ENCODE assay signal across 17 cellular contexts in genomic region chr5:21807953-21808352, GRCh38.
DNase-seq lines count a peak whose midpoint lies in the region; ATAC-seq, FAIRE-seq and TF ChIP-seq lines count a peak whose summit lies in the region.
"Had no signal": no experiment of that assay in that cellular context is flagged by ENCODE, and none has a peak within 500 bp of the region (broad histone marks: within the 10 kb centered on the region; RNA-seq: fewer than 3 reads in every experiment).

No MANE protein-coding gene starts in this region.

- SMC1A ChIA-PET in GM12878 (lab: Charles Lee; ENCODE audit: uncharacterized antibody, unreplicated experiment): interaction anchor here (0.7 to 0.8 kb wide), 2 partner anchors 8 to 10 kb away, joined by 3 read pairs; no protein-coding TSS in a partner anchor

- H3K9ac ChIP-seq in GM12878 (ENCODE audit: control insufficient read depth, insufficient read depth, low read length): no peak overlapping the region

- 1% methylated on average over 5 of the region's 5 CpGs for WGBS in GM12878 (ENCODE audit: insufficient coverage, insufficient replicate concordance, low lambda C conversion rate, missing lambda C conversion rate)

- no peak overlapping the region for H3K4me2 ChIP-seq in GM12878 (ENCODE audit: control insufficient read depth, insufficient read depth)

- no peaks in the 10 kb centered on the region for H3K79me2 ChIP-seq in GM12878 (ENCODE audit: control insufficient read depth, insufficient read depth, low read length)

- POLR2A ChIA-PET in MCF 10A (lab: Yijun Ruan, JAX): interaction anchor here (0.6 kb wide), 1 partner anchor 523 kb away, joined by 3 read pairs; no protein-coding TSS in a partner anchor
- POLR2A ChIA-PET in GM12878 (lab: Charles Lee): interaction anchor here (0.7 kb wide), 1 partner anchor 9 kb away, joined by 3 read pairs; no protein-coding TSS in a partner anchor

- no peak for TF ChIP-seq RAD21 in GM12878 (IDR thresholded peaks at IDR 0.05; ENCODE audit: insufficient read depth, low read depth, low read length)

- intact Hi-C loops in MCF 10A (cut with micrococcal nuclease) (no loop called here), breast epithelium (cut with DNase I; ENCODE audit: low total_unique reads) (no loop called here), GM12878 (cut with micrococcal nuclease; ENCODE audit: unreplicated experiment) (no loop called here)

- H3K9me3 ChIP-seq in breast epithelium: no peaks in the 10 kb centered on the region
- no peaks in the 10 kb centered on the region for H3K9me3 ChIP-seq in GM12878 (replicated peaks; ENCODE audit: control insufficient read depth, insufficient read depth, low read length)
- no peaks in the 10 kb centered on the region for H3K9me3 ChIP-seq in T-helper 17 cell (ENCODE audit: control insufficient read depth, low read length, poor library complexity, severe bottlenecking)
- H3K9me3 ChIP-seq: esophagus muscularis mucosa, prostate gland had no signal

- H4K20me1 ChIP-seq in GM12878 (ENCODE audit: control insufficient read depth, insufficient read depth): no peaks in the 10 kb centered on the region

- TF ChIP-seq POLR2A in breast epithelium (IDR thresholded peaks at IDR 0.05) (no peak), GM12878 (IDR thresholded peaks at IDR 0.05; ENCODE audit: low read depth, low read length) (no peak)

- peaks cover 24% of the 10 kb centered on the region for H3K4me1 Mint-ChIP-seq in MCF 10A (ENCODE audit: insufficient read depth, unreplicated experiment)
- no peaks in the 10 kb centered on the region for H3K4me1 Mint-ChIP-seq in T-helper 17 cell
- H3K4me1 Mint-ChIP-seq: central memory CD8-positive, alpha-beta T cell had no signal

- no peak overlapping the region for H2AFZ ChIP-seq in GM12878 (ENCODE audit: control insufficient read depth, low read depth, low read length)

- H3K4me3 Mint-ChIP-seq in MCF 10A (ENCODE audit: unreplicated experiment) (no peak overlapping the region), T-helper 17 cell (no peak overlapping the region)
- H3K4me3 Mint-ChIP-seq: activated CD4-positive, alpha-beta memory T cell treated with anti-CD3 and anti-CD28 coated beads for 36 hours; central memory CD8-positive, alpha-beta T cell; stimulated activated naive B cell treated with anti-CD40 and anti-IgM and Interleukin-4, amounts not matched to agents 10 μg/mL and 1 μg/mL and 100 μg/mL, for 72 hours had no signal

- H3K36me3 ChIP-seq in breast epithelium: no peaks in the 10 kb centered on the region
- no peaks in the 10 kb centered on the region for H3K36me3 ChIP-seq in GM12878 (ENCODE audit: control insufficient read depth in 2 of 2, insufficient read depth in 2 of 2, low read length in 1 of 2)
- H3K36me3 ChIP-seq: esophagus muscularis mucosa, prostate gland had no signal

- RAD21 ChIA-PET in GM12878 (lab: Charles Lee; ENCODE audit: unreplicated experiment): interaction anchor here (1.8 to 2.2 kb wide), 2 partner anchors 10 to 40 kb away, joined by 3 to 5 read pairs; no protein-coding TSS in a partner anchor

- TF ChIP-seq CTCF in MCF 10A (IDR thresholded peaks at IDR 0.05; ENCODE audit: unreplicated experiment): no peak
- no peak for TF ChIP-seq CTCF in breast epithelium (IDR thresholded peaks at IDR 0.05)
- TF ChIP-seq CTCF in GM12878 (IDR thresholded peaks at IDR 0.05 in 2 of 3, conservative IDR thresholded peaks at IDR 0.05 in 1 of 3; ENCODE audit: control insufficient read depth in 2 of 3, extremely low read depth in 1 of 3, insufficient read depth in 1 of 3, low read depth in 3 of 3, low read length in 3 of 3): no peak

- H3K27ac ChIP-seq in breast epithelium: no peak overlapping the region
- no peak overlapping the region for H3K27ac ChIP-seq in GM12878 (ENCODE audit: control insufficient read depth, insufficient read depth)
- H3K27ac ChIP-seq: esophagus muscularis mucosa, prostate gland had no signal

- CTCF ChIA-PET in MCF 10A (lab: Yijun Ruan, JAX): no interaction called here
- CTCF ChIA-PET in GM12878 (lab: Yijun Ruan, JAX): no interaction called here

- DNase-seq in MCF 10A (ENCODE audit: unreplicated experiment) (peak; percentile 83), breast epithelium (ENCODE audit: low spot score in 2 of 2) (no peak), MV-4-11 (lab: John Stamatoyannopoulos, UW) (peak; percentile 84), GM12878 (ENCODE audit: low read depth, low spot score) (no peak), DMS79 treated with DMSO at 0.1 percent for 48 hours (lab: John Stamatoyannopoulos, UW) (no peak), T-helper 17 cell (no peak)
- DNase-seq: activated CD4-positive, alpha-beta memory T cell treated with anti-CD3 and anti-CD28 coated beads for 36 hours; activated effector memory CD4-positive, alpha-beta T cell treated with anti-CD3 and anti-CD28 coated beads, Interleukin-2, amount 50 U/mL, for 16 hours; NCI-H1105 treated with DMSO at 0.1 percent for 48 hours; stimulated activated CD4-positive, alpha-beta T cell treated with anti-CD3 and anti-CD28 coated beads, Interleukin-2, amount 100 ng/mL, for 24 hours; stimulated activated naive B cell treated with anti-CD40 and anti-IgM and Interleukin-4, amounts not matched to agents 10 μg/mL and 1 μg/mL and 100 μg/mL, for 72 hours; T-helper 9 cell had no signal

- peak; percentile 78 for ATAC-seq in GM12878
- ATAC-seq in T-helper 17 cell: no peak
- ATAC-seq in GM21786 (IDR thresholded peaks at IDR 0.05; ENCODE audit: unreplicated experiment): no peak
- no peak for ATAC-seq in GM18861 (IDR thresholded peaks at IDR 0.05; ENCODE audit: unreplicated experiment)
- ATAC-seq: stimulated activated naive B cell treated with anti-CD40 and anti-IgM and Interleukin-4, amounts not matched to agents 10 μg/mL and 1 μg/mL and 100 μg/mL, for 72 hours had no signal

- in situ Hi-C loops in GM12878 (cut with MboI): no loop called here

- no peaks in the 10 kb centered on the region for H3K36me3 Mint-ChIP-seq in MCF 10A (ENCODE audit: insufficient read depth, unreplicated experiment)
- no peaks in the 10 kb centered on the region for H3K36me3 Mint-ChIP-seq in T-helper 17 cell (ENCODE audit: low read depth)
- H3K36me3 Mint-ChIP-seq: activated CD4-positive, alpha-beta memory T cell treated with anti-CD3 and anti-CD28 coated beads for 36 hours; stimulated activated naive B cell treated with anti-CD40 and anti-IgM and Interleukin-4, amounts not matched to agents 10 μg/mL and 1 μg/mL and 100 μg/mL, for 72 hours had no signal

- H3K27me3 Mint-ChIP-seq in MCF 10A (ENCODE audit: insufficient read depth, unreplicated experiment): no peaks in the 10 kb centered on the region
- no peaks in the 10 kb centered on the region for H3K27me3 Mint-ChIP-seq in T-helper 17 cell
- H3K27me3 Mint-ChIP-seq: activated CD4-positive, alpha-beta memory T cell treated with anti-CD3 and anti-CD28 coated beads for 36 hours; central memory CD8-positive, alpha-beta T cell had no signal

- no peak for FAIRE-seq in GM12878 (lab: Jason Lieb, UNC)

- no peak for TF ChIP-seq EP300 in GM12878 (IDR thresholded peaks at IDR 0.05; ENCODE audit: borderline replicate concordance in 1 of 2, control insufficient read depth in 1 of 2, low read depth in 2 of 2, low read length in 2 of 2)

- H3K27ac Mint-ChIP-seq in MCF 10A (ENCODE audit: low read depth, unreplicated experiment) (peak overlapping the region; percentile 50), T-helper 17 cell (no peak overlapping the region)
- H3K27ac Mint-ChIP-seq: activated CD4-positive, alpha-beta memory T cell treated with anti-CD3 and anti-CD28 coated beads for 36 hours; stimulated activated naive B cell treated with anti-CD40 and anti-IgM and Interleukin-4, amounts not matched to agents 10 μg/mL and 1 μg/mL and 100 μg/mL, for 72 hours had no signal

- H3K9me3 Mint-ChIP-seq in MCF 10A (ENCODE audit: unreplicated experiment): no peaks in the 10 kb centered on the region
- H3K9me3 Mint-ChIP-seq: activated CD4-positive, alpha-beta memory T cell treated with anti-CD3 and anti-CD28 coated beads for 36 hours; stimulated activated naive B cell treated with anti-CD40 and anti-IgM and Interleukin-4, amounts not matched to agents 10 μg/mL and 1 μg/mL and 100 μg/mL, for 72 hours had no signal

- H3K4me1 ChIP-seq in breast epithelium (no peaks in the 10 kb centered on the region), GM12878 (ENCODE audit: control insufficient read depth, insufficient read depth, low read length) (no peaks in the 10 kb centered on the region)
- H3K4me1 ChIP-seq: esophagus muscularis mucosa, prostate gland had no signal

- BruUV-seq in MCF 10A (replicated peaks; lab: Mats Ljungman, UMichigan): no TSS peak
- BruUV-seq in GM12878 (replicated peaks; lab: Mats Ljungman, UMichigan): no TSS peak

- H3K27me3 ChIP-seq in breast epithelium (no peaks in the 10 kb centered on the region), GM12878 (replicated peaks in 1 of 2; ENCODE audit: control insufficient read depth in 2 of 2, insufficient read depth in 2 of 2, low read length in 1 of 2) (no peaks in the 10 kb centered on the region)

- H3K4me3 ChIP-seq in breast epithelium (no peak overlapping the region), GM12878 (no peak overlapping the region)
- H3K4me3 ChIP-seq: esophagus muscularis mucosa, prostate gland had no signal

TF ChIP-seq in GM12878, 131 proteins besides CTCF, POLR2A, EP300 and RAD21:
- TF ChIP-seq MTA2 (IDR thresholded peaks at IDR 0.05; ENCODE audit: low read depth): 0 out of 2 replicates have a peak, but pooled peaks have one; percentile 14
- peak; percentile 29; the same call in 1 of the 2 replicates for TF ChIP-seq SPI1 (IDR thresholded peaks at IDR 0.05; ENCODE audit: borderline replicate concordance, insufficient read depth, low read depth, low read length)
- no peak for TF ChIP-seq ZSCAN29 (IDR thresholded peaks at IDR 0.05)

Comparison
In these comparisons a context has a peak if more than half of its experiments do, and no peak if none do; other contexts are left out.
1. DNase-seq: peak in MCF 10A (single experiment) and MV-4-11 (single experiment); none in breast epithelium (0 of 2), GM12878 (single experiment), DMS79 treated with DMSO at 0.1 percent for 48 hours (single experiment) and T-helper 17 cell (0 of 3).